Comparison of ENCODE assay signal across 8 cellular contexts in the genomic region with DNA sequence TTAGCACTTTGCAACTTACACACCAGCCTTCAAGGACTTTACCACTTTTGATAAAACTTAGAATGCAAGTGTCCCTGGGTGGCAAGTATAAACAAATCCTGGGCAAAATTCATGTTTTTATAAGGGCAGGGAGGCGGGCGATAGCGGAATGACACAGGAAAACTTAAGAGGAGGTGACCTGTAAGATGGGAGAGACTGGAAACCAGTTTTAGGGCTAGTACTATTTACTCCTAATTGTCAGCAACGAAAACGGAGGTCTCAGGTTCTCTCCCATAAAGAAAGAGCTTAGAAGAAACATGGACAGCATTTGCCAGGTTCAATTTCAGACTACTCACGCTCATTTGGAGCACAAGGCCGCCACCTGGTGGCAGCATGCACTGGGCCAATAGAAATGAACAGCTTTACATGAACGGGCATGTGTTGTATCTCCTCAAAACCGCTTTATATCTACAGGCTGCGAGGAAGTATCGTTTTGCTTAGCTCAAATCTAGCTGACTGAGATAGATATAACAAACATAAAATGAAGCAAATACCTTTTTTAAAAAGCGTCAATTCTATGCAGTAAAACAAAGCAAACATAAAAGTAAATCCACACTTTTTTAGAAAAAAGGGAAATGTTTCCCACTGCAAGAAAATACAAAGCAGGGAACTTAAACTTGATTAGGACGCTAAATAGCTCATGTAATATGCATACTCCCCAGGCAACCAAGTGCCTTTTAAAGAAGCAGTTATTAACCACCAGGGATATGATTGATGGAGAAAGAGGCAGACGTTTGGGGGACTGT. TPM values are rescaled to one million over a fixed set of nuclear protein-coding genes. Genes with fewer than 3 reads are reported as not detected.
DNase-seq lines count a peak whose midpoint lies in the region; ATAC-seq and TF ChIP-seq lines count a peak whose summit lies in the region.

No MANE protein-coding gene starts in this region.

- H3K27ac Mint-ChIP-seq in natural killer cell treated with Interleukin-12 subunit alpha and Interleukin-12 subunit beta and Interleukin-15 and Interleukin-18, amount 100 ng/mL, for 72 hours = peak overlapping the region in 1 of 2 donors; percentile 20

- no peaks in the 10 kb centered on the region for H3K36me3 Mint-ChIP-seq in natural killer cell treated with Interleukin-12 subunit alpha and Interleukin-12 subunit beta and Interleukin-15 and Interleukin-18, amount 100 ng/mL, for 72 hours

- peak; percentile 79 for ATAC-seq in GM21576 (IDR thresholded peaks at IDR 0.05; ENCODE audit: unreplicated experiment)
- ATAC-seq in natural killer cell treated with Interleukin-12 subunit alpha and Interleukin-12 subunit beta and Interleukin-15 and Interleukin-18, amount 100 ng/mL, for 72 hours = peak; percentile 73 to 75

- H3K4me1 ChIP-seq in Karpas-422 (ENCODE audit: low read length) (no peaks in the 10 kb centered on the region), esophagus squamous epithelium (no peaks in the 10 kb centered on the region)

- H3K9me2 ChIP-seq in Karpas-422 (replicated peaks; ENCODE audit: insufficient read depth, low read length) = no peaks in the 10 kb centered on the region

- no peaks in the 10 kb centered on the region for H3K27me3 ChIP-seq in Karpas-422 (ENCODE audit: low read length)
- H3K27me3 ChIP-seq in esophagus squamous epithelium = no peaks in the 10 kb centered on the region

- H3K9me3 Mint-ChIP-seq in natural killer cell treated with Interleukin-12 subunit alpha and Interleukin-12 subunit beta and Interleukin-15 and Interleukin-18, amount 100 ng/mL, for 72 hours = no peaks in the 10 kb centered on the region

- H3K79me2 ChIP-seq in Karpas-422 (ENCODE audit: low read length) = no peaks in the 10 kb centered on the region

- intact Hi-C loops in esophagus squamous epithelium (cut with DNase I) = loop anchor here (10.0 kb wide), 1 partner anchor 574 kb away; no protein-coding TSS in a partner anchor

- no peak for TF ChIP-seq POLR2A in esophagus squamous epithelium (IDR thresholded peaks at IDR 0.05)

- H3K4me3 ChIP-seq in Karpas-422 (ENCODE audit: low read length) (no peak overlapping the region), esophagus squamous epithelium (no peak overlapping the region)

- H3K27ac ChIP-seq in Karpas-422 (ENCODE audit: low read length) = no peak overlapping the region
- no peak overlapping the region for H3K27ac ChIP-seq in esophagus squamous epithelium

- no peak overlapping the region for H3K4me3 Mint-ChIP-seq in natural killer cell treated with Interleukin-12 subunit alpha and Interleukin-12 subunit beta and Interleukin-15 and Interleukin-18, amount 100 ng/mL, for 72 hours

- peak; percentile 60 to 91 (median 86) for TF ChIP-seq CTCF in esophagus squamous epithelium (IDR thresholded peaks at IDR 0.05)

- H3K36me3 ChIP-seq in Karpas-422 (ENCODE audit: insufficient read depth, low read length) (no peaks in the 10 kb centered on the region), esophagus squamous epithelium (no peaks in the 10 kb centered on the region)

- H3K9ac ChIP-seq in Karpas-422 (ENCODE audit: low read length) = no peak overlapping the region

- no peaks in the 10 kb centered on the region for H4K20me1 ChIP-seq in Karpas-422 (ENCODE audit: insufficient read depth, low read depth, low read length)

- H3K9me3 ChIP-seq in Karpas-422 (ENCODE audit: low read length) (no peaks in the 10 kb centered on the region), esophagus squamous epithelium (no peaks in the 10 kb centered on the region)

- WGBS in esophagus squamous epithelium, 2 donors = 20 to 23% methylated on average over 14 of the region's 14 CpGs

- H3K4me1 Mint-ChIP-seq in natural killer cell treated with Interleukin-12 subunit alpha and Interleukin-12 subunit beta and Interleukin-15 and Interleukin-18, amount 100 ng/mL, for 72 hours (ENCODE audit: low read depth in 2 of 2) = peaks cover 0 to 4% of the 10 kb centered on the region in 2 donors

- no peak overlapping the region for H3K4me2 ChIP-seq in Karpas-422 (ENCODE audit: low read depth, low read length, poor library complexity, severe bottlenecking)

- H2AFZ ChIP-seq in Karpas-422 (ENCODE audit: low read length) = no peak overlapping the region

- peaks cover 0 to 7% of the 10 kb centered on the region in 2 donors for H3K27me3 Mint-ChIP-seq in natural killer cell treated with Interleukin-12 subunit alpha and Interleukin-12 subunit beta and Interleukin-15 and Interleukin-18, amount 100 ng/mL, for 72 hours

- peak; percentile 66 for DNase-seq in DMS153 (lab: John Stamatoyannopoulos, UW)
- DNase-seq in Karpas-422 = peak; percentile 92
- DNase-seq in OCI-M1 (lab: John Stamatoyannopoulos, UW) = peak; percentile 87
- DNase-seq in activated T-cell treated with anti-CD3 and anti-CD28 coated beads for 4 hours = peak; percentile 77
- peak; percentile 4 for DNase-seq in esophagus squamous epithelium (lab: John Stamatoyannopoulos, UW)
- DNase-seq in natural killer cell treated with Interleukin-12 subunit alpha and Interleukin-12 subunit beta and Interleukin-15 and Interleukin-18, amount 100 ng/mL, for 72 hours (ENCODE audit: low spot score) = peak; percentile 77
- DNase-seq in stimulated activated naive CD4-positive, alpha-beta T cell (lab: John Stamatoyannopoulos, UW) = peak; percentile 64 to 87 (median 76)

RNA-seq across cellular contexts. Expression of a gene that starts 37.6 kb away (rescaled TPM):
- total RNA-seq in Karpas-422 (2014; rRNA removed; shearing (Covaris generic); ENCODE audit: low replicate concordance) = not detected in 2 replicates
- total RNA-seq in esophagus squamous epithelium = under 1 TPM in 1 of 4 donors, not detected in 3; 0.18 TPM
- total RNA-seq in natural killer cell treated with Interleukin-12 subunit alpha and Interleukin-12 subunit beta and Interleukin-15 and Interleukin-18, amount 100 ng/mL, for 72 hours = not detected

RNA-seq across cellular contexts. Expression of a gene that starts 59.1 kb away (rescaled TPM):
- total RNA-seq in Karpas-422 (2014; rRNA removed; shearing (Covaris generic); ENCODE audit: low replicate concordance) = not detected in 2 replicates
- total RNA-seq in esophagus squamous epithelium = 1 to 10 TPM in 1 of 4 donors, not detected in 3; 1.3 TPM
- not detected for total RNA-seq in natural killer cell treated with Interleukin-12 subunit alpha and Interleukin-12 subunit beta and Interleukin-15 and Interleukin-18, amount 100 ng/mL, for 72 hours

RNA-seq across cellular contexts. Expression of a gene that starts 59.3 kb away (rescaled TPM):
- not detected in 2 replicates for total RNA-seq in Karpas-422 (2014; rRNA removed; shearing (Covaris generic); ENCODE audit: low replicate concordance)
- 10 to 100 TPM in 2 of 4 donors, 1 to 10 TPM in 1, under 1 TPM in 1; 0.95 to 11.7 (median 5.6) TPM for total RNA-seq in esophagus squamous epithelium
- under 1 TPM; 0.21 to 0.98 TPM for total RNA-seq in natural killer cell treated with Interleukin-12 subunit alpha and Interleukin-12 subunit beta and Interleukin-15 and Interleukin-18, amount 100 ng/mL, for 72 hours

Comparison
In these comparisons a context has a peak if more than half of its experiments do, and no peak if none do; other contexts are left out.
1. DNase-seq: peak in every context shown above with its lines; median percentile 92 in Karpas-422; 87 in OCI-M1; 77 in activated T-cell treated with anti-CD3 and anti-CD28 coated beads for 4 hours; 77 in natural killer cell treated with Interleukin-12 subunit alpha and Interleukin-12 subunit beta and Interleukin-15 and Interleukin-18, amount 100 ng/mL, for 72 hours; 76 in stimulated activated naive CD4-positive, alpha-beta T cell; 66 in DMS153; 4 in esophagus squamous epithelium.